Comparison of ENCODE assay signal across 11 cellular contexts in genomic region chr13:98300956-98301641, GRCh38.
DNase-seq lines count a peak whose midpoint lies in the region; ATAC-seq and TF ChIP-seq lines count a peak whose summit lies in the region.
"Had no signal": no experiment of that assay in that cellular context is flagged by ENCODE, and none has a peak within 500 bp of the region (broad histone marks: within the 10 kb centered on the region; RNA-seq: fewer than 3 reads in every experiment).

No MANE protein-coding gene starts in this region.

- no peaks in the 10 kb centered on the region for H3K27me3 Mint-ChIP-seq in Caco-2 (ENCODE audit: insufficient read depth, unreplicated experiment)
- no peaks in the 10 kb centered on the region for H3K27me3 Mint-ChIP-seq in activated T-helper 2 cell treated with anti-CD3 and anti-CD28 coated beads, Interferon-gamma antibody, Interleukin-2, Interleukin-4, amounts not matched to agents 10 μg/mL and 5 μg/mL and 100 μg/mL, durations not matched to agents 14 hours and 24 hours and 36 hours (ENCODE audit: low read depth)

- no peak for TF ChIP-seq CTCF in Caco-2 (IDR thresholded peaks at IDR 0.05; ENCODE audit: insufficient read depth in 1 of 2, low read depth in 1 of 2, low read length in 1 of 2, severe bottlenecking in 1 of 2, unreplicated experiment in 1 of 2)
- TF ChIP-seq CTCF in RWPE2 (IDR thresholded peaks at IDR 0.05; ENCODE audit: poor library complexity, severe bottlenecking): no peak
- no peak for TF ChIP-seq CTCF in fibroblast of lung (conservative IDR thresholded peaks at IDR 0.05 in 1 of 2, IDR thresholded peaks at IDR 0.05 in 1 of 2; ENCODE audit: low read depth in 1 of 2, low read length in 2 of 2)
- TF ChIP-seq CTCF in parathyroid adenoma (IDR thresholded peaks at IDR 0.05): no peak

- peaks cover 17% of the 10 kb centered on the region for H3K36me3 Mint-ChIP-seq in Caco-2 (ENCODE audit: insufficient read depth, unreplicated experiment)
- H3K36me3 Mint-ChIP-seq in activated T-helper 2 cell treated with anti-CD3 and anti-CD28 coated beads, Interferon-gamma antibody, Interleukin-2, Interleukin-4, amounts not matched to agents 10 μg/mL and 5 μg/mL and 100 μg/mL, durations not matched to agents 14 hours and 24 hours and 36 hours (ENCODE audit: low read depth): no peaks in the 10 kb centered on the region
- H3K36me3 Mint-ChIP-seq: activated naive CD4-positive, alpha-beta T cell treated with anti-CD3 and anti-CD28 coated beads, Interleukin-2, amount 50 U/mL, for 24 hours had no signal

- H3K4me1 ChIP-seq in Caco-2 (peaks cover 32% of the 10 kb centered on the region), RWPE2 (ENCODE audit: insufficient read depth, poor library complexity, severe bottlenecking) (peaks cover 6% of the 10 kb centered on the region), fibroblast of lung (ENCODE audit: control insufficient read depth, extremely low read depth, insufficient read depth, low read length) (peaks cover 22% of the 10 kb centered on the region), parathyroid adenoma (peaks cover 7% of the 10 kb centered on the region)

- H4K20me1 ChIP-seq in fibroblast of lung (ENCODE audit: control insufficient read depth, extremely low read depth, insufficient read depth, low read length): no peaks in the 10 kb centered on the region

- DNase-seq in Caco-2 (no peak), RWPE2 (ENCODE audit: low spot score) (no peak), fibroblast of lung (ENCODE audit: low read depth in 2 of 2) (peak; percentile 71 to 91), NCI-H1417 treated with DMSO at 0.1 percent for 48 hours (lab: John Stamatoyannopoulos, UW) (no peak)
- DNase-seq in stimulated activated CD4-positive, alpha-beta T cell treated with anti-CD3 and anti-CD28 coated beads, Interleukin-4, amount 100 ng/mL, for 24 hours: no peak
- no peak for DNase-seq in activated T-helper 2 cell treated with anti-CD3 and anti-CD28 coated beads, Interferon-gamma antibody, Interleukin-2, Interleukin-4, amounts not matched to agents 10 μg/mL and 5 μg/mL and 100 μg/mL, durations not matched to agents 14 hours and 24 hours and 36 hours (ENCODE audit: low spot score)
- DNase-seq: activated CD4-positive, CD25-positive, alpha-beta regulatory T cell treated with anti-CD3 and anti-CD28 coated beads, Interleukin-2, amount 50 U/mL, for 72 hours; glutamatergic neuron had no signal

- intact Hi-C loops in Caco-2 (cut with micrococcal nuclease; ENCODE audit: unreplicated experiment): no loop called here
- intact Hi-C loops in activated T-helper 2 cell treated with anti-CD3 and anti-CD28 coated beads, Interferon-gamma antibody, Interleukin-2, Interleukin-4, amounts not matched to agents 10 μg/mL and 5 μg/mL and 100 μg/mL, durations not matched to agents 14 hours and 24 hours and 36 hours (cut with micrococcal nuclease): no loop called here

- H3K4me3 ChIP-seq in Caco-2 (ENCODE audit: low read depth, low read length) (no peak overlapping the region), RWPE2 (ENCODE audit: severe bottlenecking) (no peak overlapping the region), fibroblast of lung (replicated peaks in 1 of 4; ENCODE audit: control extremely low read depth in 1 of 4, insufficient read depth in 1 of 4, low read depth in 3 of 4, low read length in 4 of 4) (peak overlapping the region in 2 of 4 experiments; percentile 16 to 54), parathyroid adenoma (ENCODE audit: low read depth, low read length) (no peak overlapping the region)

- no TSS peak for BruUV-seq in Caco-2 (replicated peaks; lab: Mats Ljungman, UMichigan)

- H2AFZ ChIP-seq in fibroblast of lung (ENCODE audit: low read length): no peak overlapping the region
- peak overlapping the region; percentile 42 for H2AFZ ChIP-seq in parathyroid adenoma

- POLR2A ChIA-PET in Caco-2 (lab: Charles Lee): no interaction called here

- H3K4me2 ChIP-seq in fibroblast of lung (ENCODE audit: extremely low read depth, insufficient read depth, low read length) (peak overlapping the region; percentile 84), parathyroid adenoma (ENCODE audit: low read length) (peak overlapping the region; percentile 47)

- no peak overlapping the region for H3K4me3 Mint-ChIP-seq in Caco-2 (ENCODE audit: unreplicated experiment)
- H3K4me3 Mint-ChIP-seq in activated T-helper 2 cell treated with anti-CD3 and anti-CD28 coated beads, Interferon-gamma antibody, Interleukin-2, Interleukin-4, amounts not matched to agents 10 μg/mL and 5 μg/mL and 100 μg/mL, durations not matched to agents 14 hours and 24 hours and 36 hours (ENCODE audit: low read depth): no peak overlapping the region
- H3K4me3 Mint-ChIP-seq: activated naive CD4-positive, alpha-beta T cell treated with anti-CD3 and anti-CD28 coated beads, Interleukin-2, amount 50 U/mL, for 24 hours had no signal

- H3K27me3 ChIP-seq in Caco-2 (replicated peaks; ENCODE audit: control insufficient read depth, insufficient read depth, low read length) (no peaks in the 10 kb centered on the region), RWPE2 (ENCODE audit: insufficient read depth, poor library complexity, severe bottlenecking) (no peaks in the 10 kb centered on the region), fibroblast of lung (ENCODE audit: control insufficient read depth, insufficient read depth, low read length) (no peaks in the 10 kb centered on the region), parathyroid adenoma (ENCODE audit: control insufficient read depth, insufficient read depth, low read length) (no peaks in the 10 kb centered on the region)

- H3K36me3 ChIP-seq in Caco-2 (ENCODE audit: control insufficient read depth, insufficient read depth, low read length) (peaks cover 1% of the 10 kb centered on the region; the same call in 1 of the 2 replicates), RWPE2 (ENCODE audit: low read depth) (no peaks in the 10 kb centered on the region), fibroblast of lung (ENCODE audit: control insufficient read depth, insufficient read depth, low read length) (no peaks in the 10 kb centered on the region), parathyroid adenoma (ENCODE audit: control insufficient read depth, insufficient read depth, low read length) (no peaks in the 10 kb centered on the region)

- CTCF ChIA-PET in Caco-2 (lab: Charles Lee): interaction anchor here (1.4 to 1.5 kb wide), 2 partner anchors 28 to 29 kb away, joined by 3 to 5 read pairs; no protein-coding TSS in a partner anchor

- peaks cover 35% of the 10 kb centered on the region for H3K4me1 Mint-ChIP-seq in Caco-2 (ENCODE audit: low read depth, unreplicated experiment)
- H3K4me1 Mint-ChIP-seq in activated T-helper 2 cell treated with anti-CD3 and anti-CD28 coated beads, Interferon-gamma antibody, Interleukin-2, Interleukin-4, amounts not matched to agents 10 μg/mL and 5 μg/mL and 100 μg/mL, durations not matched to agents 14 hours and 24 hours and 36 hours (ENCODE audit: low read depth): no peaks in the 10 kb centered on the region
- H3K4me1 Mint-ChIP-seq: activated naive CD4-positive, alpha-beta T cell treated with anti-CD3 and anti-CD28 coated beads, Interleukin-2, amount 50 U/mL, for 24 hours had no signal

- ATAC-seq in RWPE2 (ENCODE audit: low read depth): peak; percentile 63
- no peak for ATAC-seq in HG03342 (IDR thresholded peaks at IDR 0.05; ENCODE audit: unreplicated experiment)

- peak overlapping the region; percentile 37 for H3K27ac Mint-ChIP-seq in Caco-2 (ENCODE audit: unreplicated experiment)
- no peak overlapping the region for H3K27ac Mint-ChIP-seq in activated T-helper 2 cell treated with anti-CD3 and anti-CD28 coated beads, Interferon-gamma antibody, Interleukin-2, Interleukin-4, amounts not matched to agents 10 μg/mL and 5 μg/mL and 100 μg/mL, durations not matched to agents 14 hours and 24 hours and 36 hours
- H3K27ac Mint-ChIP-seq: activated naive CD4-positive, alpha-beta T cell treated with anti-CD3 and anti-CD28 coated beads, Interleukin-2, amount 50 U/mL, for 24 hours had no signal

- H3K27ac ChIP-seq in RWPE2 (ENCODE audit: poor library complexity, severe bottlenecking) (no peak overlapping the region), fibroblast of lung (ENCODE audit: insufficient read depth, low read length) (peak overlapping the region; percentile 75), parathyroid adenoma (no peak overlapping the region)

- H3K79me2 ChIP-seq in fibroblast of lung (ENCODE audit: control insufficient read depth, insufficient read depth, low read length) (peaks cover 57% of the 10 kb centered on the region), parathyroid adenoma (peaks cover 2% of the 10 kb centered on the region)

- H3K9me3 ChIP-seq in Caco-2 (no peaks in the 10 kb centered on the region), RWPE2 (ENCODE audit: severe bottlenecking) (no peaks in the 10 kb centered on the region), fibroblast of lung (ENCODE audit: control insufficient read depth, insufficient read depth, low read depth, low read length) (no peaks in the 10 kb centered on the region), parathyroid adenoma (ENCODE audit: control insufficient read depth, low read length) (no peaks in the 10 kb centered on the region)

- H3K9ac ChIP-seq in fibroblast of lung (ENCODE audit: insufficient read depth, low read length) (no peak overlapping the region), parathyroid adenoma (no peak overlapping the region)

- H3K9me3 Mint-ChIP-seq in Caco-2 (ENCODE audit: unreplicated experiment): no peaks in the 10 kb centered on the region
- no peaks in the 10 kb centered on the region for H3K9me3 Mint-ChIP-seq in activated T-helper 2 cell treated with anti-CD3 and anti-CD28 coated beads, Interferon-gamma antibody, Interleukin-2, Interleukin-4, amounts not matched to agents 10 μg/mL and 5 μg/mL and 100 μg/mL, durations not matched to agents 14 hours and 24 hours and 36 hours
- H3K9me3 Mint-ChIP-seq: activated naive CD4-positive, alpha-beta T cell treated with anti-CD3 and anti-CD28 coated beads, Interleukin-2, amount 50 U/mL, for 24 hours had no signal

Comparison
In these comparisons a context has a peak if more than half of its experiments do, and no peak if none do; other contexts are left out.
1. DNase-seq: peak in fibroblast of lung (2 of 2); none in Caco-2 (0 of 2), RWPE2 (single experiment), NCI-H1417 treated with DMSO at 0.1 percent for 48 hours (single experiment), stimulated activated CD4-positive, alpha-beta T cell treated with anti-CD3 and anti-CD28 coated beads, Interleukin-4, amount 100 ng/mL, for 24 hours (single experiment) and activated T-helper 2 cell treated with anti-CD3 and anti-CD28 coated beads, Interferon-gamma antibody, Interleukin-2, Interleukin-4, amounts not matched to agents 10 μg/mL and 5 μg/mL and 100 μg/mL, durations not matched to agents 14 hours and 24 hours and 36 hours (single experiment).